8 cellular contexts compared by ENCODE assay signal in the genomic region with DNA sequence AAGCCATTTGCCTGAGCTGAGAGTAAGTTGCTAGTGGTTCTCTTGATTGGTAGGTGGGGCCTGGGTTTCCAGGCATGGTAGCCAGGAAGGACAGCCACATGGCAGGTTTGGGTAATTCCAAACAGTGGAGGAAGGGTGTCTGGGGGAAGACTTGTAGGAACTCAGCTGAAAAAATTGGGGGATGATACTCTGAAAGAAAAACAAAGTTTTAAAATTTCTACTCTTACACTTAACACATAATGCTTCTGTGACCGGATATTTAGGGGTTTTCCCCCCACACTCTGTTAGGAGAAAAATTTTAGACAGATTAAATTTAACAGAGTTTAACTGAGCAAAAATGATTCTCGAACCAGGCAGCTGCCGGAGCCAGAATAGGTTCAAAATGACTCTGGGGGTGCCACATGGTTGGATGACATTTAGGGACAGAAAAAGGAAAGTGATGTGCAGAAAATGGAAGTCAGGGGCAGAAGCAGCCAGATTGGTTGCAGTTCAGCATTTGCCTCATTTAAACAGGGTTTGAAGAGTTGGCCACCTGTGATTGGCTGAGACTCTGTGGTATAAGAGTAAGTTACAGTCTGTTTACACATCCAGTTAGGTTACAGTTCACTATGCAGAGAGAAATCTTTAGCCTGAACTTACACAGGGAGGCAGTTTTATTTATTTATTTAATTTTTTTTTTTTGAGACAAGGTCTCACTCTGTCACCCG. TPM values are rescaled to one million over a fixed set of nuclear protein-coding genes. Genes with fewer than 3 reads are reported as not detected.
A peak's percentile ranks its signal among the peaks of the same experiment; 100 is the strongest.
DNase-seq lines count a peak whose midpoint lies in the region; ATAC-seq, FAIRE-seq and TF ChIP-seq lines count a peak whose summit lies in the region.

No MANE protein-coding gene starts in this region.

- H3K27me3 ChIP-seq in HL-60 (ENCODE audit: insufficient read depth, poor library complexity, severe bottlenecking) (no peaks in the 10 kb centered on the region), muscle layer of duodenum (ENCODE audit: low read depth, low read length) (no peaks in the 10 kb centered on the region)

- no peak for TF ChIP-seq POLR2A in H54 (IDR thresholded peaks at IDR 0.05; ENCODE audit: low read depth, low read length)

- peaks cover 34 to 39% of the 10 kb centered on the region in 2 donors for H3K36me3 ChIP-seq in muscle layer of duodenum (ENCODE audit: control insufficient read depth in 1 of 2, insufficient read depth in 2 of 2, low read length in 2 of 2)

- peaks cover 90% of the 10 kb centered on the region for H3K4me1 Mint-ChIP-seq in activated CD8-positive, alpha-beta T cell treated with anti-CD3 and anti-CD28 coated beads, Interleukin-2, amount 10 ng/mL, durations not matched to agents 7 days and 5 days (ENCODE audit: low read depth)

- no peaks in the 10 kb centered on the region for H3K9me3 Mint-ChIP-seq in activated CD8-positive, alpha-beta T cell treated with anti-CD3 and anti-CD28 coated beads, Interleukin-2, amount 10 ng/mL, durations not matched to agents 7 days and 5 days (ENCODE audit: insufficient read depth)

- TF ChIP-seq CTCF in HL-60 (IDR thresholded peaks at IDR 0.05; ENCODE audit: insufficient read depth, low read length), result no peak

- peaks cover 6 to 15% of the 10 kb centered on the region in 2 donors for H3K4me1 ChIP-seq in muscle layer of duodenum (ENCODE audit: control insufficient read depth in 1 of 2, insufficient read depth in 2 of 2, low read length in 2 of 2)

- CTCF ChIA-PET in activated CD8-positive, alpha-beta T cell treated with anti-CD3 and anti-CD28 coated beads, Interleukin-2, amount 10 ng/mL, durations not matched to agents 7 days and 5 days (lab: Charles Lee), result interaction anchor here (1.0 to 18.3 kb wide), 4 partner anchors 8 to 51 kb away, joined by 4 to 476 read pairs (median 163); a partner anchor contains a TSS

- H3K9me3 ChIP-seq in muscle layer of duodenum (ENCODE audit: control insufficient read depth in 1 of 2, low read length in 2 of 2), result no peaks in the 10 kb centered on the region

- peaks cover 63% of the 10 kb centered on the region for H3K36me3 Mint-ChIP-seq in activated CD8-positive, alpha-beta T cell treated with anti-CD3 and anti-CD28 coated beads, Interleukin-2, amount 10 ng/mL, durations not matched to agents 7 days and 5 days (ENCODE audit: low read depth)

- no peaks in the 10 kb centered on the region for H3K27me3 Mint-ChIP-seq in activated CD8-positive, alpha-beta T cell treated with anti-CD3 and anti-CD28 coated beads, Interleukin-2, amount 10 ng/mL, durations not matched to agents 7 days and 5 days (ENCODE audit: low read depth)

- H3K4me3 ChIP-seq in HL-60 (replicated peaks; ENCODE audit: insufficient read depth, low read length) (no peak overlapping the region), muscle layer of duodenum (ENCODE audit: low read depth in 1 of 2, low read length in 2 of 2) (no peak overlapping the region)

- POLR2A ChIA-PET in activated CD8-positive, alpha-beta T cell treated with anti-CD3 and anti-CD28 coated beads, Interleukin-2, amount 10 ng/mL, durations not matched to agents 7 days and 5 days (lab: Charles Lee), result interaction anchor here (1.1 to 21.4 kb wide), 5 partner anchors 4 to 140 kb away, joined by 3 to 2005 read pairs (median 1989); a partner anchor contains a TSS

- DNase-seq in Daoy (ENCODE audit: low read depth), result peak; percentile 36
- DNase-seq in HL-60 (ENCODE audit: low read depth in 1 of 2, low spot score in 1 of 2), result peak in 1 of 2 experiments; percentile 54
- DNase-seq in activated CD8-positive, alpha-beta T cell treated with anti-CD3 and anti-CD28 coated beads, Interleukin-2, amount 10 ng/mL, durations not matched to agents 7 days and 5 days, result peak; percentile 78
- DNase-seq in H54 (ENCODE audit: insufficient read length, low spot score), result no peak
- no peak for DNase-seq in DMS153 treated with DMSO at 0.1 percent for 48 hours (lab: John Stamatoyannopoulos, UW; ENCODE audit: unreplicated experiment)
- DNase-seq in Ammon's horn (ENCODE audit: low spot score), result no peak

- peak overlapping the region; percentile 94 for H3K27ac Mint-ChIP-seq in activated CD8-positive, alpha-beta T cell treated with anti-CD3 and anti-CD28 coated beads, Interleukin-2, amount 10 ng/mL, durations not matched to agents 7 days and 5 days

- H3K4me3 Mint-ChIP-seq in activated CD8-positive, alpha-beta T cell treated with anti-CD3 and anti-CD28 coated beads, Interleukin-2, amount 10 ng/mL, durations not matched to agents 7 days and 5 days, result peak overlapping the region; percentile 30

- peak; percentile 44 for ATAC-seq in GM21360 (IDR thresholded peaks at IDR 0.05; ENCODE audit: unreplicated experiment)
- ATAC-seq in activated CD8-positive, alpha-beta T cell treated with anti-CD3 and anti-CD28 coated beads, Interleukin-2, amount 10 ng/mL, durations not matched to agents 7 days and 5 days, result peak; percentile 47

- H3K27ac ChIP-seq in HL-60 (replicated peaks) (peak overlapping the region; percentile 16), muscle layer of duodenum (ENCODE audit: low read length) (peak overlapping the region; percentile 14)

- no peak for FAIRE-seq in H54 (lab: Jason Lieb, UNC)

RNA-seq across cellular contexts. Expression of a gene that starts 8.1 kb away (rescaled TPM):
- total RNA-seq in Daoy (2014; rRNA removed; shearing (Covaris generic)), result 1,867 and 2,010 TPM in 2 replicates
- total RNA-seq in activated CD8-positive, alpha-beta T cell treated with anti-CD3 and anti-CD28 coated beads, Interleukin-2, amount 10 ng/mL, durations not matched to agents 7 days and 5 days, result 1,000 to 10,000 TPM; 6,300 to 6,473 TPM

RNA-seq across cellular contexts. Expression of a gene that starts 8.3 kb away (rescaled TPM):
- 0.11 and 2.9 TPM in 2 replicates for total RNA-seq in Daoy (2014; rRNA removed; shearing (Covaris generic))
- total RNA-seq in activated CD8-positive, alpha-beta T cell treated with anti-CD3 and anti-CD28 coated beads, Interleukin-2, amount 10 ng/mL, durations not matched to agents 7 days and 5 days, result 10 to 100 TPM; 27.4 to 29.6 TPM

RNA-seq across cellular contexts. Expression of a gene that starts 16.9 kb away (rescaled TPM):
- 7.8 and 8.9 TPM in 2 replicates for total RNA-seq in Daoy (2014; rRNA removed; shearing (Covaris generic))
- 10 to 100 TPM; 53.0 to 59.5 TPM for total RNA-seq in activated CD8-positive, alpha-beta T cell treated with anti-CD3 and anti-CD28 coated beads, Interleukin-2, amount 10 ng/mL, durations not matched to agents 7 days and 5 days

RNA-seq across cellular contexts. Expression of a gene that starts 56.0 kb away (rescaled TPM):
- total RNA-seq in Daoy (2014; rRNA removed; shearing (Covaris generic)), result 32.6 and 37.2 TPM in 2 replicates
- total RNA-seq in activated CD8-positive, alpha-beta T cell treated with anti-CD3 and anti-CD28 coated beads, Interleukin-2, amount 10 ng/mL, durations not matched to agents 7 days and 5 days, result 10 to 100 TPM; 73.8 to 75.8 TPM

Comparison
In these comparisons a context has a peak if more than half of its experiments do, and no peak if none do; other contexts are left out.
1. DNase-seq: peak in Daoy (single experiment) and activated CD8-positive, alpha-beta T cell treated with anti-CD3 and anti-CD28 coated beads, Interleukin-2, amount 10 ng/mL, durations not matched to agents 7 days and 5 days (single experiment); none in H54 (single experiment), DMS153 treated with DMSO at 0.1 percent for 48 hours (single experiment) and Ammon's horn (single experiment).